1 cellular context compared by ENCODE assay signal in genomic region chr9:71765693-71766092, GRCh38.
TF ChIP-seq lines count a peak whose summit lies in the region.

No MANE protein-coding gene starts in this region.

TF ChIP-seq in HepG2, 621 proteins besides CTCF, POLR2A, EP300 and RAD21 (continued from another document):
- TF ChIP-seq MED1 (CRISPR knock-in tag; IDR thresholded peaks at IDR 0.05), result 0 out of 2 replicates have a peak, but pooled peaks have one; percentile 12
- TF ChIP-seq RBFOX2 (IDR thresholded peaks at IDR 0.05; ENCODE audit: low read depth, low read length), result peak; percentile 12; the same call in 1 of the 2 replicates
- 0 out of 2 replicates have a peak, but pooled peaks have one; percentile 46 for TF ChIP-seq POLR2G (IDR thresholded peaks at IDR 0.05; ENCODE audit: low read depth, low read length)
- 0 out of 2 replicates have a peak, but pooled peaks have one; percentile 18 for TF ChIP-seq ZSCAN29 (CRISPR knock-in tag; conservative IDR thresholded peaks at IDR 0.05)
- TF ChIP-seq ATF7 (IDR thresholded peaks at IDR 0.05), result peak; percentile 48; the same call in 1 of the 2 replicates
- no peak for TF ChIP-seq ATF7 (CRISPR knock-in tag; IDR thresholded peaks at IDR 0.05)
- no peak for TF ChIP-seq ZNF337 (CRISPR knock-in tag; IDR thresholded peaks at IDR 0.05; ENCODE audit: borderline replicate concordance, low read depth)
- no peak for TF ChIP-seq HNF4G (IDR thresholded peaks at IDR 0.05; ENCODE audit: borderline replicate concordance, low read depth, low read length)
- TF ChIP-seq HNF4G (CRISPR knock-in tag; IDR thresholded peaks at IDR 0.05; ENCODE audit: borderline replicate concordance, low read depth), result no peak
- no peak for TF ChIP-seq MLX (CRISPR knock-in tag; IDR thresholded peaks at IDR 0.05)
- peak; percentile 90; the same call in 1 of the 2 replicates for TF ChIP-seq ZKSCAN8 (CRISPR knock-in tag; IDR thresholded peaks at IDR 0.05; ENCODE audit: borderline replicate concordance)
- peak; percentile 41; the same call in 1 of the 2 replicates for TF ChIP-seq GATAD2A (CRISPR knock-in tag; IDR thresholded peaks at IDR 0.05)
- TF ChIP-seq CEBPB (IDR thresholded peaks at IDR 0.05; ENCODE audit: borderline replicate concordance, low read depth, low read length), result peak; percentile 91
- peak; percentile 22; the same call in 1 of the 2 replicates for TF ChIP-seq ZNF362 (CRISPR knock-in tag; IDR thresholded peaks at IDR 0.05; ENCODE audit: borderline replicate concordance)
- peak; percentile 37; the same call in 1 of the 2 replicates for TF ChIP-seq SALL1 (CRISPR knock-in tag; IDR thresholded peaks at IDR 0.05)
- peak in 1 of 2 experiments; percentile 94; a peak in 2 of 4 replicates for TF ChIP-seq ATF4 (CRISPR knock-in tag; IDR thresholded peaks at IDR 0.05)
- TF ChIP-seq FOXP1 (IDR thresholded peaks at IDR 0.05), result no peak
- 0 out of 2 replicates have a peak, but pooled peaks have one; percentile 26 for TF ChIP-seq FOXP1 (CRISPR knock-in tag; IDR thresholded peaks at IDR 0.05)
- peak; percentile 68 for TF ChIP-seq SAP130 (CRISPR knock-in tag; IDR thresholded peaks at IDR 0.05; ENCODE audit: low read depth)
- TF ChIP-seq ZNF124 (CRISPR knock-in tag; IDR thresholded peaks at IDR 0.05), result no peak
- TF ChIP-seq SOX6 (IDR thresholded peaks at IDR 0.05), result no peak
- peak; percentile 85 for TF ChIP-seq SOX6 (CRISPR knock-in tag; IDR thresholded peaks at IDR 0.05)
- peak; percentile 17; the same call in 1 of the 2 replicates for TF ChIP-seq ZFX (CRISPR knock-in tag; IDR thresholded peaks at IDR 0.05; ENCODE audit: low read depth)
- 0 out of 2 replicates have a peak, but pooled peaks have one; percentile 21 for TF ChIP-seq KAT8 (CRISPR knock-in tag; IDR thresholded peaks at IDR 0.05)
- peak; percentile 59; the same call in 1 of the 2 replicates for TF ChIP-seq SOX5 (CRISPR knock-in tag; IDR thresholded peaks at IDR 0.05; ENCODE audit: borderline replicate concordance)
- no peak; the same call in 1 of the 2 replicates for TF ChIP-seq HNF1A (IDR thresholded peaks at IDR 0.05; ENCODE audit: low read depth)
- TF ChIP-seq HNF1A (CRISPR knock-in tag; IDR thresholded peaks at IDR 0.05; ENCODE audit: borderline replicate concordance), result 0 out of 2 replicates have a peak, but pooled peaks have one; percentile 25
- 0 out of 2 replicates have a peak, but pooled peaks have one; percentile 28 for TF ChIP-seq NFKBIZ (CRISPR knock-in tag; IDR thresholded peaks at IDR 0.05)
- no peak for TF ChIP-seq KDM5A (IDR thresholded peaks at IDR 0.05; ENCODE audit: borderline replicate concordance, low read length)
- 0 out of 4 replicates have a peak, but pooled peaks have one; percentile 3 to 36 for TF ChIP-seq HMGXB4 (CRISPR knock-in tag; IDR thresholded peaks at IDR 0.05; ENCODE audit: borderline replicate concordance in 1 of 2, low read depth in 1 of 2)
- peak; percentile 87 for TF ChIP-seq CEBPG (CRISPR knock-in tag; IDR thresholded peaks at IDR 0.05)
- no peak for TF ChIP-seq ZNF33A (CRISPR knock-in tag; IDR thresholded peaks at IDR 0.05; ENCODE audit: borderline replicate concordance)
- peak; percentile 83 for TF ChIP-seq FOSL2 (CRISPR knock-in tag; IDR thresholded peaks at IDR 0.05)
- TF ChIP-seq FOXK1 (CRISPR knock-in tag; IDR thresholded peaks at IDR 0.05; ENCODE audit: borderline replicate concordance, low read depth), result peak; percentile 25; the same call in 1 of the 2 replicates
- no peak for TF ChIP-seq THRA (CRISPR knock-in tag; IDR thresholded peaks at IDR 0.05; ENCODE audit: borderline replicate concordance)
- no peak for TF ChIP-seq SOX13 (IDR thresholded peaks at IDR 0.05)
- peak in 1 of 2 experiments; percentile 73; a peak in 2 of 4 replicates for TF ChIP-seq SOX13 (CRISPR knock-in tag; conservative IDR thresholded peaks at IDR 0.05 in 1 of 2, IDR thresholded peaks at IDR 0.05 in 1 of 2)
- peak; percentile 51; the same call in 1 of the 2 replicates for TF ChIP-seq ARID5B (CRISPR knock-in tag; IDR thresholded peaks at IDR 0.05)
- peak; percentile 46; the same call in 1 of the 2 replicates for TF ChIP-seq ATF3 (CRISPR knock-in tag; IDR thresholded peaks at IDR 0.05)
TF ChIP-seq in HepG2: peak in this region for 27.
